In genomic region chr5:76406567-76407155, GRCh38 we compare ENCODE assay signal across 16 cellular contexts. TPM values are rescaled to one million over a fixed set of nuclear protein-coding genes. Genes with fewer than 3 reads are reported as not detected.
DNase-seq lines count a peak whose midpoint lies in the region; ATAC-seq and TF ChIP-seq lines count a peak whose summit lies in the region.
"Had no signal": no experiment of that assay in that cellular context is flagged by ENCODE, and none has a peak within 500 bp of the region (broad histone marks: within the 10 kb centered on the region; RNA-seq: fewer than 3 reads in every experiment).

No MANE protein-coding gene starts in this region.

- POLR2A ChIA-PET in CD8-positive, alpha-beta T cell (lab: Charles Lee) = interaction anchor here (2.1 kb wide), 1 partner anchor 140 kb away, joined by 6 read pairs; no protein-coding TSS in a partner anchor
- POLR2A ChIA-PET in OCI-LY7 (lab: Charles Lee) = interaction anchor here (0.6 to 2.4 kb wide), 7 partner anchors 9 to 137 kb away, joined by 3 to 16 read pairs (median 4); no protein-coding TSS in a partner anchor

- CTCF ChIA-PET in CD8-positive, alpha-beta T cell (lab: Charles Lee) = interaction anchor here (0.7 to 6.0 kb wide), 3 partner anchors 10 to 137 kb away, joined by 3 to 65 read pairs (median 3); no protein-coding TSS in a partner anchor
- CTCF ChIA-PET in OCI-LY7 (lab: Charles Lee; ENCODE audit: unreplicated experiment) = interaction anchor here (0.6 kb wide), 1 partner anchor 140 kb away, joined by 3 read pairs; no protein-coding TSS in a partner anchor

- no TSS peak for BruUV-seq in OCI-LY7 (replicated peaks; lab: Mats Ljungman, UMichigan)

- H3K9me2 ChIP-seq in OCI-LY7 (ENCODE audit: insufficient read depth, low read length) = no peaks in the 10 kb centered on the region

- intact Hi-C loops in CD8-positive, alpha-beta T cell (cut with DNase I, micrococcal nuclease) = loop anchor here (5.0 to 10.0 kb wide), 3 partner anchors 368 to 1352 kb away; partner anchors contain the start of genes GCNT4 (in 1 of the 2) and POC5 (in 1 of the 2)
- intact Hi-C loops in OCI-LY7 (cut with micrococcal nuclease; ENCODE audit: unreplicated experiment) (loop anchor here (10.0 kb wide), 1 partner anchor 232 kb away; no protein-coding TSS in a partner anchor), testis (cut with DNase I; ENCODE audit: low total_unique reads) (no loop called here)

- peak overlapping the region; percentile 2 for H3K27ac Mint-ChIP-seq in CD8-positive, alpha-beta T cell
- H3K27ac Mint-ChIP-seq in central memory CD8-positive, alpha-beta T cell (ENCODE audit: low read depth) = no peak overlapping the region
- H3K27ac Mint-ChIP-seq: WTC11 had no signal

- peaks cover 8% of the 10 kb centered on the region; the same call in 1 of the 2 replicates for H3K36me3 ChIP-seq in BLaER1
- H3K36me3 ChIP-seq in CD8-positive, alpha-beta T cell (ENCODE audit: insufficient read depth, low read length) = no peaks in the 10 kb centered on the region
- H3K36me3 ChIP-seq in OCI-LY7 (ENCODE audit: insufficient read depth, low read length) = peaks cover 25% of the 10 kb centered on the region
- no peaks in the 10 kb centered on the region for H3K36me3 ChIP-seq in testis (ENCODE audit: low read depth, missing control alignments)
- H3K36me3 ChIP-seq: adrenal gland, left lung had no signal

- DNase-seq in CD8-positive, alpha-beta T cell = no peak
- DNase-seq in OCI-LY7 (ENCODE audit: low spot score) (no peak), testis (no peak)
- no peak for DNase-seq in central memory CD8-positive, alpha-beta T cell (ENCODE audit: low spot score in 2 of 2)
- DNase-seq in activated CD4-positive, CD25-positive, alpha-beta regulatory T cell (lab: John Stamatoyannopoulos, UW) = no peak
- DNase-seq: central memory CD4-positive, alpha-beta T cell; DMS79 treated with DMSO at 0.1 percent for 48 hours; left lung; NCI-H187; NCI-H446; SW 1271 had no signal

- H3K27me3 Mint-ChIP-seq in CD8-positive, alpha-beta T cell (ENCODE audit: low read depth) = no peaks in the 10 kb centered on the region
- H3K27me3 Mint-ChIP-seq in central memory CD8-positive, alpha-beta T cell = no peaks in the 10 kb centered on the region

- TF ChIP-seq POLR2A in testis (IDR thresholded peaks at IDR 0.05) = no peak

- H3K27ac ChIP-seq in BLaER1 (no peak overlapping the region), OCI-LY7 (ENCODE audit: low read depth, low read length, poor library complexity, severe bottlenecking) (peak overlapping the region; percentile 94), testis (no peak overlapping the region)
- no peak overlapping the region for H3K27ac ChIP-seq in CD8-positive, alpha-beta T cell (ENCODE audit: low read depth, low read length)
- H3K27ac ChIP-seq: adrenal gland had no signal

- H3K4me1 ChIP-seq in BLaER1 (peaks cover 55% of the 10 kb centered on the region), OCI-LY7 (ENCODE audit: insufficient read depth, low read length, poor library complexity, severe bottlenecking) (peaks cover 40% of the 10 kb centered on the region), testis (no peaks in the 10 kb centered on the region)
- peaks cover 40% of the 10 kb centered on the region for H3K4me1 ChIP-seq in CD8-positive, alpha-beta T cell (ENCODE audit: insufficient read depth, low read length)

- no peak overlapping the region for H3K4me3 ChIP-seq in BLaER1
- no peak overlapping the region for H3K4me3 ChIP-seq in CD8-positive, alpha-beta T cell (ENCODE audit: low read depth, low read length)
- peak overlapping the region; percentile 93 for H3K4me3 ChIP-seq in OCI-LY7 (ENCODE audit: low read depth, low read length, poor library complexity, severe bottlenecking)
- no peak overlapping the region for H3K4me3 ChIP-seq in testis
- H3K4me3 ChIP-seq: adrenal gland, left lung had no signal

- peak overlapping the region; percentile 1 for H3K4me3 Mint-ChIP-seq in CD8-positive, alpha-beta T cell
- H3K4me3 Mint-ChIP-seq in central memory CD8-positive, alpha-beta T cell = peak overlapping the region; percentile 98
- H3K4me3 Mint-ChIP-seq: WTC11 had no signal

- ATAC-seq in CD8-positive, alpha-beta T cell = no peak
- no peak for ATAC-seq in central memory CD8-positive, alpha-beta T cell (replicated peaks; ENCODE audit: extremely low read depth, poor library complexity, severe bottlenecking)
- ATAC-seq in HG02763 (IDR thresholded peaks at IDR 0.05; ENCODE audit: unreplicated experiment) = no peak
- ATAC-seq in GM19324 (IDR thresholded peaks at IDR 0.05; ENCODE audit: low FRiP score, unreplicated experiment) = no peak
- ATAC-seq: left lung, WTC11 had no signal

- H3K79me2 ChIP-seq in OCI-LY7 (ENCODE audit: insufficient read depth, low read depth, low read length) = peaks cover 61% of the 10 kb centered on the region

- peaks cover 2% of the 10 kb centered on the region for H3K9me3 Mint-ChIP-seq in CD8-positive, alpha-beta T cell
- H3K9me3 Mint-ChIP-seq in central memory CD8-positive, alpha-beta T cell = no peaks in the 10 kb centered on the region
- H3K9me3 Mint-ChIP-seq: WTC11 had no signal

- peaks cover 23% of the 10 kb centered on the region for H3K36me3 Mint-ChIP-seq in CD8-positive, alpha-beta T cell
- peaks cover 33% of the 10 kb centered on the region for H3K36me3 Mint-ChIP-seq in central memory CD8-positive, alpha-beta T cell (ENCODE audit: insufficient read depth)
- H3K36me3 Mint-ChIP-seq: WTC11 had no signal

- H3K9me3 ChIP-seq in BLaER1 (no peaks in the 10 kb centered on the region; the same call in 1 of the 2 replicates), OCI-LY7 (ENCODE audit: low read length) (peaks cover 5% of the 10 kb centered on the region), testis (no peaks in the 10 kb centered on the region)
- no peaks in the 10 kb centered on the region for H3K9me3 ChIP-seq in CD8-positive, alpha-beta T cell (ENCODE audit: low read length)
- H3K9me3 ChIP-seq: adrenal gland, left lung had no signal

- peaks cover 39% of the 10 kb centered on the region for H4K20me1 ChIP-seq in BLaER1
- H4K20me1 ChIP-seq in OCI-LY7 (ENCODE audit: insufficient read depth, low read length) = no peaks in the 10 kb centered on the region

- no peak overlapping the region for H3K9ac ChIP-seq in BLaER1

- H3K27me3 ChIP-seq in BLaER1 = no peaks in the 10 kb centered on the region
- no peaks in the 10 kb centered on the region for H3K27me3 ChIP-seq in CD8-positive, alpha-beta T cell (ENCODE audit: insufficient read depth, low read length)
- H3K27me3 ChIP-seq in testis = no peaks in the 10 kb centered on the region
- H3K27me3 ChIP-seq: adrenal gland had no signal

- H2AFZ ChIP-seq in OCI-LY7 (ENCODE audit: low read length) = no peak overlapping the region

- H3K4me2 ChIP-seq in BLaER1 (peak overlapping the region; percentile 95), OCI-LY7 (ENCODE audit: low read length) (peak overlapping the region; percentile 84)

- H3K4me1 Mint-ChIP-seq in CD8-positive, alpha-beta T cell (ENCODE audit: low read depth) = peaks cover 74% of the 10 kb centered on the region
- peaks cover 82% of the 10 kb centered on the region for H3K4me1 Mint-ChIP-seq in central memory CD8-positive, alpha-beta T cell

- no peak for TF ChIP-seq CTCF in CD8-positive, alpha-beta T cell (IDR thresholded peaks at IDR 0.05)
- TF ChIP-seq CTCF in OCI-LY7 (conservative IDR thresholded peaks at IDR 0.05; ENCODE audit: low read length) (no peak), testis (IDR thresholded peaks at IDR 0.05) (no peak)

- WGBS in testis, 2 donors = 79 to 88% methylated on average over 3 of the region's 3 CpGs

RNA-seq across cellular contexts. Expression of gene IQGAP2, which starts 3.6 kb away (rescaled TPM):
- total RNA-seq in CD8-positive, alpha-beta T cell = 10 to 100 TPM; 30.9 to 34.3 TPM
- 30.0 and 49.9 TPM in 2 replicates for total RNA-seq in OCI-LY7 (2014; rRNA removed; shearing (Covaris generic))
- total RNA-seq in OCI-LY7 (2022) (48.7 and 50.2 TPM in 2 replicates), testis (10 to 100 TPM; 33.5 to 78.6 TPM)
- polyA plus RNA-seq in testis (ENCODE audit: insufficient read depth, low read depth, low replicate concordance) = 60.2 TPM
